In genomic region chr7:39062811-39063210, GRCh38 we compare ENCODE assay signal across 16 cellular contexts.
DNase-seq lines count a peak whose midpoint lies in the region; ATAC-seq and TF ChIP-seq lines count a peak whose summit lies in the region.
"Had no signal": no experiment of that assay in that cellular context is flagged by ENCODE, and none has a peak within 500 bp of the region (broad histone marks: within the 10 kb centered on the region; RNA-seq: fewer than 3 reads in every experiment).

No MANE protein-coding gene starts in this region.

- H2BK15ac ChIP-seq in mesenchymal stem cell (ENCODE audit: low read depth, poor library complexity, severe bottlenecking), result no peak overlapping the region

- no peaks in the 10 kb centered on the region for H3K79me1 ChIP-seq in mesenchymal stem cell (replicated peaks; ENCODE audit: low read length, poor library complexity, severe bottlenecking)

- no peak overlapping the region for H4K8ac ChIP-seq in mesenchymal stem cell (ENCODE audit: low read length)

- H3K27me3 ChIP-seq in kidney epithelial cell (ENCODE audit: control insufficient read depth, insufficient read depth, low read length), result no peaks in the 10 kb centered on the region
- H3K27me3 ChIP-seq in mesenchymal stem cell (ENCODE audit: control insufficient read depth in 1 of 2, insufficient read depth in 1 of 2, low read length in 2 of 2), result no peaks in the 10 kb centered on the region
- H3K27me3 ChIP-seq in foreskin keratinocyte, result no peaks in the 10 kb centered on the region
- H3K27me3 ChIP-seq in vagina, result no peaks in the 10 kb centered on the region
- H3K27me3 ChIP-seq: BE2C had no signal

- ATAC-seq in foreskin keratinocyte, result no peak
- ATAC-seq: HCT116 had no signal

- DNase-seq in HK-2 (ENCODE audit: unreplicated experiment) (peak; percentile 0), kidney epithelial cell (ENCODE audit: low read depth) (peak; percentile 26), mesenchymal stem cell (no peak), renal cortical epithelial cell (ENCODE audit: low read depth) (peak; percentile 75), erythroblast (lab: John Stamatoyannopoulos, UW) (no peak), foreskin keratinocyte (no peak), vagina (ENCODE audit: extremely low spot score in 2 of 2) (no peak)
- DNase-seq: BE2C; C1 segment of cervical spinal cord; CD4-positive, CD25-positive, alpha-beta regulatory T cell; CD8-positive, alpha-beta memory T cell; COR-L47; GOT3; H7; HFFc6 had no signal

- H3K36me3 ChIP-seq in kidney epithelial cell (ENCODE audit: control insufficient read depth, insufficient read depth, low read length) (no peaks in the 10 kb centered on the region), mesenchymal stem cell (ENCODE audit: control insufficient read depth in 1 of 2, insufficient read depth in 2 of 2, low read depth in 1 of 2, low read length in 2 of 2) (no peaks in the 10 kb centered on the region), vagina (no peaks in the 10 kb centered on the region)
- H3K36me3 ChIP-seq: BE2C had no signal

- H3K9me3 ChIP-seq in mesenchymal stem cell (ENCODE audit: control insufficient read depth, low read length) (no peaks in the 10 kb centered on the region), vagina (no peaks in the 10 kb centered on the region)
- H3K9me3 ChIP-seq: BE2C had no signal

- H3K4me3 ChIP-seq in kidney epithelial cell (ENCODE audit: low read depth, low read length) (no peak overlapping the region), mesenchymal stem cell (ENCODE audit: insufficient read depth in 1 of 2, low read depth in 1 of 2, low read length in 2 of 2) (no peak overlapping the region), vagina (no peak overlapping the region)

- H3K4me2 ChIP-seq in mesenchymal stem cell (ENCODE audit: low read length, poor library complexity, severe bottlenecking), result no peak overlapping the region

- no peak overlapping the region for H3K4ac ChIP-seq in mesenchymal stem cell (ENCODE audit: low read depth in 1 of 2, low read length in 2 of 2)

- no peak overlapping the region for H2BK120ac ChIP-seq in mesenchymal stem cell (ENCODE audit: low read depth, low read length)

- TF ChIP-seq CTCF in kidney epithelial cell (IDR thresholded peaks at IDR 0.05; ENCODE audit: insufficient read depth, low read length, poor library complexity, severe bottlenecking) (no peak), foreskin keratinocyte (conservative IDR thresholded peaks at IDR 0.05) (no peak), vagina (IDR thresholded peaks at IDR 0.05) (no peak)

- TF ChIP-seq POLR2A in erythroblast (IDR thresholded peaks at IDR 0.05; ENCODE audit: low read length) (no peak), vagina (IDR thresholded peaks at IDR 0.05) (no peak)

- no peak overlapping the region for H3K9ac ChIP-seq in mesenchymal stem cell (ENCODE audit: low read length)

- H2BK12ac ChIP-seq in mesenchymal stem cell (ENCODE audit: low read length in 2 of 2), result no peak overlapping the region

- peak overlapping the region; percentile 76 for H2AK5ac ChIP-seq in mesenchymal stem cell (ENCODE audit: low read length, severe bottlenecking)

- no peak overlapping the region for H3K14ac ChIP-seq in mesenchymal stem cell (ENCODE audit: low read length in 2 of 2)

- H3K27ac ChIP-seq in mesenchymal stem cell (ENCODE audit: low read length, poor library complexity, severe bottlenecking) (peak overlapping the region; percentile 81), foreskin keratinocyte (no peak overlapping the region), vagina (no peak overlapping the region)

- H2BK5ac ChIP-seq in mesenchymal stem cell (ENCODE audit: low read depth, low read length, poor library complexity, severe bottlenecking), result no peak overlapping the region

- no peak overlapping the region for H3K23ac ChIP-seq in mesenchymal stem cell (ENCODE audit: low read length in 2 of 2)

- H2AFZ ChIP-seq in mesenchymal stem cell (ENCODE audit: low read depth, low read length), result no peak overlapping the region

- H3K4me1 ChIP-seq in mesenchymal stem cell (ENCODE audit: control insufficient read depth, insufficient read depth, low read depth, low read length) (peaks cover 4% of the 10 kb centered on the region), foreskin keratinocyte (no peaks in the 10 kb centered on the region), vagina (no peaks in the 10 kb centered on the region)
- H3K4me1 ChIP-seq: BE2C had no signal

- H4K91ac ChIP-seq in mesenchymal stem cell (ENCODE audit: low read length), result no peak overlapping the region

- intact Hi-C loops in vagina (cut with DNase I), result no loop called here

- WGBS in mesenchymal stem cell, result 97% methylated on average over 4 of the region's 4 CpGs

- H3K18ac ChIP-seq in mesenchymal stem cell (ENCODE audit: low read depth in 1 of 2, low read length in 2 of 2), result no peak overlapping the region

Comparison
In these comparisons a context has a peak if more than half of its experiments do, and no peak if none do; other contexts are left out.
1. DNase-seq: peak in HK-2 (single experiment), kidney epithelial cell (single experiment) and renal cortical epithelial cell (single experiment); none in mesenchymal stem cell (single experiment), erythroblast (0 of 2), foreskin keratinocyte (0 of 2) and vagina (0 of 2).